In the genomic region with DNA sequence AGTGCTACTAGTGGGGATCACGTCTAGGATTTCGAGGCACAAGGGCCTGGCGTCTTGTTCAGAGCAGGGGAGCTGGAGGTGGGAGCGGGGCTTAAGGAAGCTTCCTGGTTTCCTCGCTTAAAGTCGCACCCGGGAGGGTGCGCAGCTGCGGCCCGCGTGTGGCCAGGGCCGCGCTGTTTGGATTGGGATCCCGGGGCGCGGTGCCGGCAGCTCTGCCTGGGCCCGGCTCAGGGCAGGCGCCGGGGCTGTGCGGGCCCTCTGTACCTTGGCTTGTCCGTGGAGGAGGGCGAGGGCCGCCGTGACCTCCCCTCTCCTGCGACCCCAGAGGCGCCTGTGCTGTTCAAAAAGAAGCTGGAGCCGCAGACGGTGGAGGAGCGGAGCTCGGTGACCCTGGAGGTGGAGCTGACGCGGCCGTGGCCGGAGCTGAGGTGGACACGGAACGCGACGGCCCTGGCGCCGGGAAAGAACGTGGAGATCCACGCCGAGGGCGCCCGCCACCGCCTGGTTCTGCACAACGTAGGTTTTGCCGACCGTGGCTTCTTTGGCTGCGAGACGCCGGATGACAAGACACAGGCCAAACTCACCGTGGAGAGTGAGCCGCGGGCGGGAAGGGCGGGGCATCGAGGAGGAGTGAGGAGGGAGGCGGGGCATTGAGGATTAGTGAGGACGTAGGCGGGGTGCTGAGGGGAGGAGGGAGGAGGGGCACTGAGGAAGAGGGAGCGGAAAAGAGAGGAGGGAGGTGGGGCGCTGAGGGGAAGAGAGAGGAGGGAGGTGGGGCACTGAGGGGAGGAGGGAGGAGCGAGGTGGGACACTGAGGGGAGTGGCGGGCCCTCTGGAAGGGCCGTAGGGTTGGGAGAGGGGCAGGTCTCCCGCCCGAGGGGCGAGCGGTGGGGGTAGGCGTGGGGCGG, we compare ENCODE assay signal across 8 cellular contexts.
DNase-seq lines count a peak whose midpoint lies in the region; ATAC-seq, FAIRE-seq and TF ChIP-seq lines count a peak whose summit lies in the region.

No MANE protein-coding gene starts in this region.

- H3K4me3 ChIP-seq in BLaER1 treated with 17β-estradiol and CSF1 and Interleukin-3, amounts not matched to agents 10 nM and 100 nM: peak overlapping the region; percentile 58 to 83 (median 68)
- H3K4me3 ChIP-seq in keratinocyte (ENCODE audit: control insufficient read depth in 2 of 3, extremely low read depth in 1 of 3, insufficient read depth in 2 of 3, low read depth in 1 of 3, low read length in 3 of 3): peak overlapping the region; percentile 43 to 61 (median 51)

- peaks cover 0 to 45% (median 12%) of the 10 kb centered on the region in 11 experiments; a peak in 7 of 22 replicates for H4K20me1 ChIP-seq in BLaER1 treated with 17β-estradiol and CSF1 and Interleukin-3, amounts not matched to agents 10 nM and 100 nM
- peaks cover 4% of the 10 kb centered on the region for H4K20me1 ChIP-seq in keratinocyte (ENCODE audit: control insufficient read depth, extremely low read depth, insufficient read depth, low read length)

- TF ChIP-seq CTCF in keratinocyte (optimal IDR thresholded peaks at IDR 0.05 in 1 of 3, IDR thresholded peaks at IDR 0.05 in 1 of 3, conservative IDR thresholded peaks at IDR 0.05 in 1 of 3; ENCODE audit: extremely low read depth in 1 of 3, insufficient read depth in 2 of 3, low read length in 3 of 3): no peak

- H3K4me1 ChIP-seq in BLaER1 treated with 17β-estradiol and CSF1 and Interleukin-3, amounts not matched to agents 10 nM and 100 nM: peaks cover 5 to 27% (median 22%) of the 10 kb centered on the region in 10 experiments; a peak in 19 of 20 replicates
- H3K4me1 ChIP-seq in keratinocyte (ENCODE audit: control insufficient read depth, extremely low read depth, insufficient read depth, low read length): no peaks in the 10 kb centered on the region

- CTCF ChIA-PET in activated CD4-positive, alpha-beta T cell treated with anti-CD3 and anti-CD28 coated beads for 36 hours (lab: Charles Lee): interaction anchor here (0.7 to 1.1 kb wide), 4 partner anchors 62 to 182 kb away, joined by 3 to 5 read pairs (median 3); partner anchors contain the start of gene TRIM11

- H3K9me3 ChIP-seq in BLaER1 treated with 17β-estradiol and CSF1 and Interleukin-3, amounts not matched to agents 10 nM and 100 nM (replicated peaks in 1 of 11): no peaks in the 10 kb centered on the region
- H3K9me3 ChIP-seq in keratinocyte (ENCODE audit: control insufficient read depth, low read depth, low read length): no peaks in the 10 kb centered on the region

- DNase-seq in NCI-H1048 (lab: John Stamatoyannopoulos, UW): peak; percentile 97
- DNase-seq in activated CD4-positive, alpha-beta T cell treated with anti-CD3 and anti-CD28 coated beads for 36 hours: peak; percentile 94
- peak; percentile 58 to 83 for DNase-seq in cerebellar nuclear complex (lab: John Stamatoyannopoulos, UW)
- DNase-seq in keratinocyte (ENCODE audit: low read depth, low spot score): peak; percentile 64
- peak; percentile 43 for DNase-seq in smooth muscle cell of the brain vasculature (ENCODE audit: low read depth, low spot score)
- DNase-seq in GDM1 (lab: John Stamatoyannopoulos, UW): no peak

- H3K9me3 Mint-ChIP-seq in activated CD4-positive, alpha-beta T cell treated with anti-CD3 and anti-CD28 coated beads for 36 hours (ENCODE audit: low read depth): no peaks in the 10 kb centered on the region

- H3K4me1 Mint-ChIP-seq in activated CD4-positive, alpha-beta T cell treated with anti-CD3 and anti-CD28 coated beads for 36 hours: peaks cover 6% of the 10 kb centered on the region

- peak overlapping the region; percentile 88 for H2AFZ ChIP-seq in keratinocyte (ENCODE audit: control insufficient read depth, low read length)

- peaks cover 0 to 54% (median 27%) of the 10 kb centered on the region in 11 experiments; a peak in 18 of 22 replicates for H3K36me3 ChIP-seq in BLaER1 treated with 17β-estradiol and CSF1 and Interleukin-3, amounts not matched to agents 10 nM and 100 nM
- peaks cover 0 to 3% of the 10 kb centered on the region in 2 experiments for H3K36me3 ChIP-seq in keratinocyte (ENCODE audit: control insufficient read depth in 2 of 2, extremely low read depth in 1 of 2, insufficient read depth in 2 of 2, low read length in 2 of 2)

- intact Hi-C loops in activated CD4-positive, alpha-beta T cell treated with anti-CD3 and anti-CD28 coated beads for 36 hours (cut with DNase I, micrococcal nuclease): loop anchor here (1.0 to 5.0 kb wide), 11 partner anchors 62 to 487 kb away; partner anchors contain the start of genes GUK1 (in 1 of the 2), IBA57 (in 1 of the 2) and MRPL55 (in 1 of the 2)

- no peaks in the 10 kb centered on the region for H3K27me3 ChIP-seq in BLaER1 treated with 17β-estradiol and CSF1 and Interleukin-3, amounts not matched to agents 10 nM and 100 nM
- no peaks in the 10 kb centered on the region for H3K27me3 ChIP-seq in keratinocyte (ENCODE audit: control insufficient read depth, extremely low read depth, insufficient read depth, low read length)

- H3K4me3 Mint-ChIP-seq in activated CD4-positive, alpha-beta T cell treated with anti-CD3 and anti-CD28 coated beads for 36 hours: peak overlapping the region; percentile 71

- ATAC-seq in GM21528 (IDR thresholded peaks at IDR 0.05; ENCODE audit: low FRiP score, unreplicated experiment): peak; percentile 57
- ATAC-seq in activated CD4-positive, alpha-beta T cell treated with anti-CD3 and anti-CD28 coated beads for 36 hours: peak; percentile 96

- POLR2A ChIA-PET in activated CD4-positive, alpha-beta T cell treated with anti-CD3 and anti-CD28 coated beads for 36 hours (lab: Charles Lee): no interaction called here

- peak overlapping the region in 10 of 11 experiments; percentile 52 to 84 (median 72); a peak in 20 of 22 replicates for H3K27ac ChIP-seq in BLaER1 treated with 17β-estradiol and CSF1 and Interleukin-3, amounts not matched to agents 10 nM and 100 nM
- peak overlapping the region; percentile 13 for H3K27ac ChIP-seq in keratinocyte (ENCODE audit: control insufficient read depth, insufficient read depth, low read length)

- peak; percentile 32 for FAIRE-seq in keratinocyte (lab: Jason Lieb, UNC)

- H3K4me2 ChIP-seq in BLaER1 treated with 17β-estradiol and CSF1 and Interleukin-3, amounts not matched to agents 10 nM and 100 nM: peak overlapping the region; percentile 76 to 99 (median 96)
- peak overlapping the region; percentile 72 for H3K4me2 ChIP-seq in keratinocyte (ENCODE audit: control insufficient read depth, extremely low read depth, insufficient read depth, low read depth, low read length)

- no peaks in the 10 kb centered on the region for H3K79me2 ChIP-seq in keratinocyte (ENCODE audit: control insufficient read depth, insufficient read depth, low read length)

- peak overlapping the region; percentile 73 to 88 (median 81) for H3K9ac ChIP-seq in BLaER1 treated with 17β-estradiol and CSF1 and Interleukin-3, amounts not matched to agents 10 nM and 100 nM
- H3K9ac ChIP-seq in keratinocyte (ENCODE audit: control insufficient read depth, extremely low read depth, insufficient read depth, low read length): peak overlapping the region; percentile 65

- dilution Hi-C loops in keratinocyte (cut with MboI; ENCODE audit: extremely low pct_ligation_motif_present, low sequenced_read_pairs): no loop called here

- no peaks in the 10 kb centered on the region for H3K9me1 ChIP-seq in keratinocyte (ENCODE audit: control insufficient read depth, extremely low read depth, insufficient read depth, low read length)

- no peaks in the 10 kb centered on the region for H3K27me3 Mint-ChIP-seq in activated CD4-positive, alpha-beta T cell treated with anti-CD3 and anti-CD28 coated beads for 36 hours

- H3K27ac Mint-ChIP-seq in activated CD4-positive, alpha-beta T cell treated with anti-CD3 and anti-CD28 coated beads for 36 hours: no peak overlapping the region

- H3K36me3 Mint-ChIP-seq in activated CD4-positive, alpha-beta T cell treated with anti-CD3 and anti-CD28 coated beads for 36 hours (ENCODE audit: low read depth): no peaks in the 10 kb centered on the region
